In the genomic region with DNA sequence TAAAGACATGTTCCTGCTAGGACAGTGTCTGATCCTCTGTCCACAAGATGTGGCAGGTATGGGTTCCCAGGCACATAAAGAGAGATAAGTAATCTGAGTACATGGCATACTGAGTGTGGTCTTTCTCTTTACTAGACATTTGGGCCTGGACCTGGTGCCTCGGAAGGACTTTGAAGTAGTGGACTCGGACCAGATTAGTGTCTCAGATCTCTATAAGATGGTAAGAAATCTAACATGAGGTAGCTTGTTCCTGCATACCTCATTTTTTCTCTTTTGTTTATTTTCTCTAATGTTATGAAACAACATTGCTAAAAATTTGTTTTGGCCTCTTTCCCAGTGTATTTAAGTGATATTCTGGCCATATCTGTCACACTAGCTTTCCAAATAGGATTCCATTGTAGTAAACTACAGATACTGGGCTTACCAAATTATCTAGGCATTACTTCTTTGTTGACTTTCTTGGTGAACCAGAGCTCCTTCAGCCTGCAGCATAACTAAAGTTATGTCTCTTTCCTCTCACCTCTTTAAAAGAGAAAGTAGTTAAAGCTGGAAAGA, we compare ENCODE assay signal across 19 cellular contexts.
DNase-seq lines count a peak whose midpoint lies in the region; ATAC-seq, FAIRE-seq and TF ChIP-seq lines count a peak whose summit lies in the region.
"Had no signal": no experiment of that assay in that cellular context is flagged by ENCODE, and none has a peak within 500 bp of the region (broad histone marks: within the 10 kb centered on the region; RNA-seq: fewer than 3 reads in every experiment).

No MANE protein-coding gene starts in this region.

- H3K27me3 ChIP-seq in adipocyte (replicated peaks; ENCODE audit: control insufficient read depth, insufficient read depth, low read length) (no peaks in the 10 kb centered on the region), testis (no peaks in the 10 kb centered on the region)

- H3K4me3 ChIP-seq in LNCaP clone FGC (ENCODE audit: low read depth, low read length) (no peak overlapping the region), adipocyte (ENCODE audit: low read length) (no peak overlapping the region), testis (no peak overlapping the region)
- H3K4me3 ChIP-seq: A549, GM23338 had no signal

- ATAC-seq in left lobe of liver, result peak; percentile 66
- ATAC-seq: A549, GM23338 had no signal

- no peaks in the 10 kb centered on the region for H3K36me3 Mint-ChIP-seq in progenitor cell of endocrine pancreas (ENCODE audit: insufficient read depth)

- H3K9me3 ChIP-seq in adipocyte (ENCODE audit: control insufficient read depth, low read length) (no peaks in the 10 kb centered on the region), testis (no peaks in the 10 kb centered on the region)
- H3K9me3 ChIP-seq: A549, Caco-2 had no signal

- H3K9me3 Mint-ChIP-seq in progenitor cell of endocrine pancreas (ENCODE audit: low read depth), result no peaks in the 10 kb centered on the region
- H3K9me3 Mint-ChIP-seq: CD4-positive, alpha-beta T cell; GM23338 had no signal

- H3K36me3 ChIP-seq in adipocyte (ENCODE audit: control insufficient read depth, insufficient read depth, low read length, severe bottlenecking) (no peaks in the 10 kb centered on the region), testis (ENCODE audit: low read depth, missing control alignments) (no peaks in the 10 kb centered on the region)

- DNase-seq in LNCaP clone FGC (ENCODE audit: low read depth) (peak; percentile 51), adipocyte (ENCODE audit: low read depth) (peak; percentile 3), left lobe of liver (ENCODE audit: low spot score) (no peak), progenitor cell of endocrine pancreas (ENCODE audit: low spot score, unreplicated experiment) (no peak), testis (no peak), D721Med (ENCODE audit: insufficient read length, low spot score) (no peak)
- DNase-seq: AML-193; Caco-2; CD4-positive, alpha-beta T cell; DMS153; DMS79; GDM1; HCEC 1CT had no signal

- TF ChIP-seq POLR2A in testis (IDR thresholded peaks at IDR 0.05), result no peak

- H3K9ac ChIP-seq in adipocyte (ENCODE audit: low read length), result no peak overlapping the region

- intact Hi-C loops in testis (cut with DNase I; ENCODE audit: low total_unique reads), result no loop called here

- H3K4me3 Mint-ChIP-seq in progenitor cell of endocrine pancreas (ENCODE audit: low read depth), result no peak overlapping the region
- H3K4me3 Mint-ChIP-seq: CD4-positive, alpha-beta T cell; GM23338 had no signal

- TF ChIP-seq CTCF in LNCaP clone FGC (IDR thresholded peaks at IDR 0.05; ENCODE audit: control insufficient read depth, extremely low read depth, insufficient read depth) (no peak), progenitor cell of endocrine pancreas (IDR thresholded peaks at IDR 0.05; ENCODE audit: unreplicated experiment) (no peak), testis (IDR thresholded peaks at IDR 0.05) (no peak), D721Med (IDR thresholded peaks at IDR 0.05; ENCODE audit: insufficient read depth, missing control alignments) (no peak)

- no peak for FAIRE-seq in D721Med (lab: Jason Lieb, UNC)
- FAIRE-seq: A549, GM12892, GM18507, H54 had no signal

- WGBS in testis, 2 donors, result 78 to 92% methylated on average over 2 of the region's 2 CpGs

- no peak overlapping the region for H3K27ac Mint-ChIP-seq in progenitor cell of endocrine pancreas
- H3K27ac Mint-ChIP-seq: CD4-positive, alpha-beta T cell; GM23338 had no signal

- no peaks in the 10 kb centered on the region for H3K27me3 Mint-ChIP-seq in progenitor cell of endocrine pancreas
- H3K27me3 Mint-ChIP-seq: CD4-positive, alpha-beta T cell had no signal

- no peaks in the 10 kb centered on the region for H3K4me1 Mint-ChIP-seq in progenitor cell of endocrine pancreas (ENCODE audit: low read depth)
- H3K4me1 Mint-ChIP-seq: GM23338 had no signal

- H3K27ac ChIP-seq in testis, result no peak overlapping the region
- H3K27ac ChIP-seq: A549, C4-2B had no signal

- H3K4me1 ChIP-seq in adipocyte (ENCODE audit: control insufficient read depth, insufficient read depth, low read length) (peaks cover 5% of the 10 kb centered on the region), testis (no peaks in the 10 kb centered on the region)
- H3K4me1 ChIP-seq: A549, Caco-2 had no signal

Comparison
In these comparisons a context has a peak if more than half of its experiments do, and no peak if none do; other contexts are left out.
1. DNase-seq: peak in LNCaP clone FGC (single experiment) and adipocyte (single experiment); none in left lobe of liver (single experiment), progenitor cell of endocrine pancreas (single experiment), testis (single experiment) and D721Med (single experiment).